ENCODE assay signal across 14 cellular contexts in genomic region chr3:197478746-197479668, GRCh38.
DNase-seq lines count a peak whose midpoint lies in the region; ATAC-seq, FAIRE-seq and TF ChIP-seq lines count a peak whose summit lies in the region.
"Had no signal": no experiment of that assay in that cellular context is flagged by ENCODE, and none has a peak within 500 bp of the region (broad histone marks: within the 10 kb centered on the region; RNA-seq: fewer than 3 reads in every experiment).

No MANE protein-coding gene starts in this region.

- peak overlapping the region; percentile 58 for H2AFZ ChIP-seq in astrocyte (ENCODE audit: low read depth, low read length)

- H3K4me3 ChIP-seq in A673 (ENCODE audit: low read depth, low read length, poor library complexity, severe bottlenecking), result no peak overlapping the region
- H3K4me3 ChIP-seq in astrocyte (ENCODE audit: insufficient read depth, low read depth, low read length), result no peak overlapping the region
- H3K4me3 ChIP-seq: BLaER1, lower lobe of right lung had no signal

- no peaks in the 10 kb centered on the region for H4K20me1 ChIP-seq in astrocyte (ENCODE audit: insufficient read depth, low read length)
- H4K20me1 ChIP-seq: BLaER1 had no signal

- ATAC-seq in stimulated activated naive B cell treated with anti-CD40 and anti-IgM and Interleukin-4, amounts not matched to agents 10 μg/mL and 1 μg/mL and 100 μg/mL, for 72 hours (replicated peaks), result no peak
- ATAC-seq in GM19035 (IDR thresholded peaks at IDR 0.05; ENCODE audit: unreplicated experiment), result no peak

- no peak overlapping the region for H3K27ac Mint-ChIP-seq in astrocyte (ENCODE audit: unreplicated experiment)
- H3K27ac Mint-ChIP-seq in stimulated activated naive B cell treated with anti-CD40 and anti-IgM and Interleukin-4, amounts not matched to agents 10 μg/mL and 1 μg/mL and 100 μg/mL, for 72 hours, result no peak overlapping the region

- no peak for TF ChIP-seq POLR2A in GM12892 (IDR thresholded peaks at IDR 0.05; ENCODE audit: low read depth, low read length)

- TF ChIP-seq EP300 in Ishikawa (IDR thresholded peaks at IDR 0.05; ENCODE audit: borderline replicate concordance), result peak; percentile 20; the same call in 1 of the 2 replicates

- no peaks in the 10 kb centered on the region for H3K9me3 ChIP-seq in A673 (ENCODE audit: low read depth, low read length, poor library complexity, severe bottlenecking)
- no peaks in the 10 kb centered on the region for H3K9me3 ChIP-seq in astrocyte (ENCODE audit: insufficient read depth, low read depth, low read length)
- H3K9me3 ChIP-seq: BLaER1, lower lobe of right lung had no signal

- peak overlapping the region; percentile 58 for H3K9ac ChIP-seq in astrocyte (ENCODE audit: low read length)
- H3K9ac ChIP-seq: BLaER1 had no signal

- BruUV-seq in A673 (replicated peaks; lab: Mats Ljungman, UMichigan), result TSS peak; percentile 90

- H3K36me3 Mint-ChIP-seq in astrocyte (ENCODE audit: low read depth, unreplicated experiment), result peaks cover 2% of the 10 kb centered on the region
- no peaks in the 10 kb centered on the region for H3K36me3 Mint-ChIP-seq in stimulated activated naive B cell treated with anti-CD40 and anti-IgM and Interleukin-4, amounts not matched to agents 10 μg/mL and 1 μg/mL and 100 μg/mL, for 72 hours

- CTCF ChIA-PET in A673 (lab: Charles Lee), result no interaction called here

- intact Hi-C loops in A673 (cut with micrococcal nuclease; ENCODE audit: unreplicated experiment), result no loop called here

- FAIRE-seq in astrocyte (lab: Jason Lieb, UNC), result no peak
- no peak for FAIRE-seq in GM12892 (lab: Jason Lieb, UNC)

- peaks cover 7% of the 10 kb centered on the region for H3K27me3 Mint-ChIP-seq in astrocyte (ENCODE audit: low read depth, unreplicated experiment)
- peaks cover 27 to 36% of the 10 kb centered on the region in 2 donors for H3K27me3 Mint-ChIP-seq in stimulated activated naive B cell treated with anti-CD40 and anti-IgM and Interleukin-4, amounts not matched to agents 10 μg/mL and 1 μg/mL and 100 μg/mL, for 72 hours

- H3K27ac ChIP-seq in A673 (ENCODE audit: low read depth, low read length, poor library complexity, severe bottlenecking) (peak overlapping the region; percentile 48), astrocyte (ENCODE audit: low read depth, low read length) (peak overlapping the region; percentile 75)
- H3K27ac ChIP-seq: BLaER1, HL-60, lower lobe of right lung, VCaP had no signal

- peak; percentile 18; the same call in 1 of the 2 replicates for TF ChIP-seq RAD21 in Ishikawa (IDR thresholded peaks at IDR 0.05; ENCODE audit: low read depth)

- H3K4me1 Mint-ChIP-seq in astrocyte (ENCODE audit: low read depth, unreplicated experiment), result peaks cover 17% of the 10 kb centered on the region
- peaks cover 0 to 2% of the 10 kb centered on the region in 2 donors for H3K4me1 Mint-ChIP-seq in stimulated activated naive B cell treated with anti-CD40 and anti-IgM and Interleukin-4, amounts not matched to agents 10 μg/mL and 1 μg/mL and 100 μg/mL, for 72 hours

- no peak for TF ChIP-seq CTCF in A673 (conservative IDR thresholded peaks at IDR 0.05; ENCODE audit: low read depth, low read length)
- TF ChIP-seq CTCF in astrocyte (IDR thresholded peaks at IDR 0.05; ENCODE audit: insufficient read depth, low read depth, low read length), result no peak

- peaks cover 18% of the 10 kb centered on the region for H3K4me1 ChIP-seq in A673 (ENCODE audit: insufficient read depth, low read length, poor library complexity, severe bottlenecking)
- H3K4me1 ChIP-seq in astrocyte (ENCODE audit: insufficient read depth, low read length), result peaks cover 27% of the 10 kb centered on the region
- H3K4me1 ChIP-seq: BLaER1, lower lobe of right lung had no signal

- DNase-seq in A673 (ENCODE audit: low spot score), result peak; percentile 88
- peak; percentile 68 for DNase-seq in astrocyte (ENCODE audit: low read depth)
- peak; percentile 92 for DNase-seq in kidney tubule cell (ENCODE audit: low spot score)
- no peak for DNase-seq in superior temporal gyrus (ENCODE audit: extremely low spot score)
- no peak for DNase-seq in stimulated activated naive B cell treated with anti-CD40 and anti-IgM and Interleukin-4, amounts not matched to agents 10 μg/mL and 1 μg/mL and 100 μg/mL, for 72 hours
- DNase-seq in GM12892 (ENCODE audit: insufficient read length), result no peak
- DNase-seq: activated gamma-delta T cell, erythroblast, lower lobe of right lung had no signal

- no peak overlapping the region for H3K4me3 Mint-ChIP-seq in astrocyte (ENCODE audit: unreplicated experiment)
- no peak overlapping the region for H3K4me3 Mint-ChIP-seq in stimulated activated naive B cell treated with anti-CD40 and anti-IgM and Interleukin-4, amounts not matched to agents 10 μg/mL and 1 μg/mL and 100 μg/mL, for 72 hours

- peak overlapping the region; percentile 44 for H3K4me2 ChIP-seq in astrocyte (ENCODE audit: low read length)
- H3K4me2 ChIP-seq: BLaER1 had no signal

- H3K36me3 ChIP-seq in A673 (ENCODE audit: insufficient read depth, low read length, poor library complexity, severe bottlenecking), result no peaks in the 10 kb centered on the region
- H3K36me3 ChIP-seq in astrocyte (ENCODE audit: insufficient read depth, low read length), result no peaks in the 10 kb centered on the region
- H3K36me3 ChIP-seq: BLaER1, lower lobe of right lung had no signal

- H3K27me3 ChIP-seq in A673 (replicated peaks; ENCODE audit: insufficient read depth, low read depth, low read length, poor library complexity) (no peaks in the 10 kb centered on the region), astrocyte (ENCODE audit: insufficient read depth, low read length) (no peaks in the 10 kb centered on the region)
- H3K27me3 ChIP-seq: BLaER1 had no signal

- H3K9me3 Mint-ChIP-seq in astrocyte (ENCODE audit: unreplicated experiment), result no peaks in the 10 kb centered on the region
- H3K9me3 Mint-ChIP-seq in stimulated activated naive B cell treated with anti-CD40 and anti-IgM and Interleukin-4, amounts not matched to agents 10 μg/mL and 1 μg/mL and 100 μg/mL, for 72 hours, result no peaks in the 10 kb centered on the region

- H3K79me2 ChIP-seq in astrocyte (ENCODE audit: insufficient read depth, low read length), result peaks cover 4% of the 10 kb centered on the region

- POLR2A ChIA-PET in A673 (lab: Charles Lee; ENCODE audit: low non-redundant PET), result no interaction called here

TF ChIP-seq in Ishikawa, 13 proteins besides CTCF, POLR2A, EP300 and RAD21:
- TF ChIP-seq USF1 (IDR thresholded peaks at IDR 0.05) (0 out of 2 replicates have a peak, but pooled peaks have one; percentile 9), YY1 (IDR thresholded peaks at IDR 0.05; ENCODE audit: low read depth) (no peak), FOXM1 (IDR thresholded peaks at IDR 0.05; ENCODE audit: borderline replicate concordance, low read depth) (peak; percentile 42; the same call in 1 of the 2 replicates), MAX (IDR thresholded peaks at IDR 0.05) (peak; percentile 59), TAF1 (IDR thresholded peaks at IDR 0.05; ENCODE audit: low read depth) (peak; percentile 28; the same call in 1 of the 2 replicates), CEBPB (IDR thresholded peaks at IDR 0.05) (no peak), TCF12 (IDR thresholded peaks at IDR 0.05; ENCODE audit: low read depth) (no peak), EGR1 (IDR thresholded peaks at IDR 0.05) (no peak), TEAD4 (IDR thresholded peaks at IDR 0.05) (peak; percentile 73; the same call in 1 of the 2 replicates), CREB1 (IDR thresholded peaks at IDR 0.05; ENCODE audit: low read depth) (no peak), REST (IDR thresholded peaks at IDR 0.05; ENCODE audit: low read depth) (no peak)

Comparison
In these comparisons a context has a peak if more than half of its experiments do, and no peak if none do; other contexts are left out.
1. DNase-seq: peak in A673 (single experiment), astrocyte (single experiment) and kidney tubule cell (single experiment); none in superior temporal gyrus (single experiment), stimulated activated naive B cell treated with anti-CD40 and anti-IgM and Interleukin-4, amounts not matched to agents 10 μg/mL and 1 μg/mL and 100 μg/mL, for 72 hours (single experiment) and GM12892 (single experiment).